Comparison of ENCODE assay signal across 1 cellular context in the genomic region with DNA sequence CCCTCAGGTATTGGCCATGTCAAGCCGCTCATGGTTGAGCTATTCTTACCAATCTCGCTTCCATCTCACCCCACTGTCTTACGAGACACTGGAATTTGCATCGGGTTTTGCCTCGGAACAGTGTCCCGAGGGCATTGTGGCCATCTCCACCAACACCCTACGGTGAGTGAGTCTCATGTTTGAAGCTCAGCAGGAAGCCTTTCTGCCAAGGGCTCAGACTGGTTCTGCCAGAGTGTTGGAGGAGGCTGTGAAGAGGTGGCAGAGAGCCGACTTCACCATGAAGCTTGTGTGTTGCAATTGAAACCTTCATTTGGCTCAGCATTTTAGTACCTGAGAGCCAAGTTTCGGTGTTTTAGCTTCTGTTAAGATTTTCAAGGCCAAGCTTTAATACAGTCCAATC.
TF ChIP-seq lines count a peak whose summit lies in the region.

No MANE protein-coding gene starts in this region.

TF ChIP-seq in Ishikawa, 13 proteins besides CTCF, POLR2A, EP300 and RAD21:
- TF ChIP-seq TEAD4 (IDR thresholded peaks at IDR 0.05): no peak; the same call in 1 of the 2 replicates
- TF ChIP-seq TCF12 (IDR thresholded peaks at IDR 0.05; ENCODE audit: low read depth): no peak
- TF ChIP-seq NFIC (IDR thresholded peaks at IDR 0.05): peak; percentile 46; the same call in 1 of the 2 replicates
- TF ChIP-seq YY1 (IDR thresholded peaks at IDR 0.05; ENCODE audit: low read depth): 0 out of 2 replicates have a peak, but pooled peaks have one; percentile 28
- TF ChIP-seq EGR1 (IDR thresholded peaks at IDR 0.05): no peak
- TF ChIP-seq, protein P1, sequence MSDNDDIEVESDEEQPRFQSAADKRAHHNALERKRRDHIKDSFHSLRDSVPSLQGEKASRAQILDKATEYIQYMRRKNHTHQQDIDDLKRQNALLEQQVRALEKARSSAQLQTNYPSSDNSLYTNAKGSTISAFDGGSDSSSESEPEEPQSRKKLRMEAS (IDR thresholded peaks at IDR 0.05): peak; percentile 55; the same call in 1 of the 2 replicates
- TF ChIP-seq CREB1 (IDR thresholded peaks at IDR 0.05; ENCODE audit: low read depth): no peak
- TF ChIP-seq, protein P2, sequence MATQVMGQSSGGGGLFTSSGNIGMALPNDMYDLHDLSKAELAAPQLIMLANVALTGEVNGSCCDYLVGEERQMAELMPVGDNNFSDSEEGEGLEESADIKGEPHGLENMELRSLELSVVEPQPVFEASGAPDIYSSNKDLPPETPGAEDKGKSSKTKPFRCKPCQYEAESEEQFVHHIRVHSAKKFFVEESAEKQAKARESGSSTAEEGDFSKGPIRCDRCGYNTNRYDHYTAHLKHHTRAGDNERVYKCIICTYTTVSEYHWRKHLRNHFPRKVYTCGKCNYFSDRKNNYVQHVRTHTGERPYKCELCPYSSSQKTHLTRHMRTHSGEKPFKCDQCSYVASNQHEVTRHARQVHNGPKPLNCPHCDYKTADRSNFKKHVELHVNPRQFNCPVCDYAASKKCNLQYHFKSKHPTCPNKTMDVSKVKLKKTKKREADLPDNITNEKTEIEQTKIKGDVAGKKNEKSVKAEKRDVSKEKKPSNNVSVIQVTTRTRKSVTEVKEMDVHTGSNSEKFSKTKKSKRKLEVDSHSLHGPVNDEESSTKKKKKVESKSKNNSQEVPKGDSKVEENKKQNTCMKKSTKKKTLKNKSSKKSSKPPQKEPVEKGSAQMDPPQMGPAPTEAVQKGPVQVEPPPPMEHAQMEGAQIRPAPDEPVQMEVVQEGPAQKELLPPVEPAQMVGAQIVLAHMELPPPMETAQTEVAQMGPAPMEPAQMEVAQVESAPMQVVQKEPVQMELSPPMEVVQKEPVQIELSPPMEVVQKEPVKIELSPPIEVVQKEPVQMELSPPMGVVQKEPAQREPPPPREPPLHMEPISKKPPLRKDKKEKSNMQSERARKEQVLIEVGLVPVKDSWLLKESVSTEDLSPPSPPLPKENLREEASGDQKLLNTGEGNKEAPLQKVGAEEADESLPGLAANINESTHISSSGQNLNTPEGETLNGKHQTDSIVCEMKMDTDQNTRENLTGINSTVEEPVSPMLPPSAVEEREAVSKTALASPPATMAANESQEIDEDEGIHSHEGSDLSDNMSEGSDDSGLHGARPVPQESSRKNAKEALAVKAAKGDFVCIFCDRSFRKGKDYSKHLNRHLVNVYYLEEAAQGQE (IDR thresholded peaks at IDR 0.05; ENCODE audit: low read depth): no peak
- no peak for TF ChIP-seq TAF1 (IDR thresholded peaks at IDR 0.05; ENCODE audit: low read depth)
- TF ChIP-seq, protein P3, sequence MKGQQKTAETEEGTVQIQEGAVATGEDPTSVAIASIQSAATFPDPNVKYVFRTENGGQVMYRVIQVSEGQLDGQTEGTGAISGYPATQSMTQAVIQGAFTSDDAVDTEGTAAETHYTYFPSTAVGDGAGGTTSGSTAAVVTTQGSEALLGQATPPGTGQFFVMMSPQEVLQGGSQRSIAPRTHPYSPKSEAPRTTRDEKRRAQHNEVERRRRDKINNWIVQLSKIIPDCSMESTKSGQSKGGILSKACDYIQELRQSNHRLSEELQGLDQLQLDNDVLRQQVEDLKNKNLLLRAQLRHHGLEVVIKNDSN (IDR thresholded peaks at IDR 0.05): no peak
- TF ChIP-seq CEBPB (IDR thresholded peaks at IDR 0.05): peak; percentile 73
- TF ChIP-seq FOXM1 (IDR thresholded peaks at IDR 0.05; ENCODE audit: borderline replicate concordance, low read depth): no peak
- no peak for TF ChIP-seq ZBTB7A (IDR thresholded peaks at IDR 0.05; ENCODE audit: low read depth)
